Comparison of ENCODE assay signal across 23 cellular contexts in the genomic region with DNA sequence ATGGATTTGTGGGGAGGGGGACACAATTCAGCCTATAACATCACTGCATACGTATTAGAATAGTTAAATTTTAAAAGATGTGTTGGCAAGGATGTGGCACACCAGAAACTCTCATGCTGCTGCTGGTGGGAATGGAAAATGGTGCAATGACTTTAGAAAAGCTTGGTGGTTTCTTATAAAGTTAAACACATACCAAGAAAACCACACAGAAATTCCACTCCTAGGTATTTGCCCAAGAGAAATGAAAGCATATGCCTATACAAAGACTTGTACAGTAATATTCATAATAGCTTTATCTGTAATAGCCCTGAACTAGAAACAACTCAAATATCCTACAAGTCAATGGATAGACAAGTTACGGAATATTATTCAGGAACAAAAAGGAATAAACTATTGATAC.
DNase-seq lines count a peak whose midpoint lies in the region; ATAC-seq and TF ChIP-seq lines count a peak whose summit lies in the region.
"Had no signal": no experiment of that assay in that cellular context is flagged by ENCODE, and none has a peak within 500 bp of the region (broad histone marks: within the 10 kb centered on the region; RNA-seq: fewer than 3 reads in every experiment).

No MANE protein-coding gene starts in this region.

- H3K9me3 ChIP-seq in Karpas-422 (ENCODE audit: low read length) (no peaks in the 10 kb centered on the region), heart left ventricle (no peaks in the 10 kb centered on the region)
- H3K9me3 ChIP-seq: gastrocnemius medialis, SK-N-SH had no signal

- no peaks in the 10 kb centered on the region for H3K36me3 ChIP-seq in Karpas-422 (ENCODE audit: insufficient read depth, low read length)
- H3K36me3 ChIP-seq in heart left ventricle, result no peaks in the 10 kb centered on the region
- H3K36me3 ChIP-seq: gastrocnemius medialis had no signal

- no peak for TF ChIP-seq POLR2A in heart left ventricle (IDR thresholded peaks at IDR 0.05)

- H3K27me3 Mint-ChIP-seq in natural killer cell treated with Interleukin-12 subunit alpha and Interleukin-12 subunit beta and Interleukin-15 and Interleukin-18, amount 100 ng/mL, for 72 hours, result peaks cover 4 to 7% of the 10 kb centered on the region in 2 donors
- H3K27me3 Mint-ChIP-seq in natural killer cell (ENCODE audit: low read depth in 2 of 2), result peaks cover 0 to 4% of the 10 kb centered on the region in 2 donors
- H3K27me3 Mint-ChIP-seq: CD4-positive, alpha-beta T cell; stimulated activated memory B cell treated with anti-CD40 and anti-IgM and Interleukin-4, amounts not matched to agents 10 μg/mL and 1 μg/mL and 100 μg/mL, for 72 hours; type B pancreatic cell had no signal

- no peak overlapping the region for H3K9ac ChIP-seq in Karpas-422 (ENCODE audit: low read length)
- H3K9ac ChIP-seq: SK-N-SH had no signal

- H3K27ac ChIP-seq in Karpas-422 (ENCODE audit: low read length) (no peak overlapping the region), heart left ventricle (no peak overlapping the region)
- H3K27ac ChIP-seq: gastrocnemius medialis had no signal

- H2AFZ ChIP-seq in Karpas-422 (ENCODE audit: low read length), result no peak overlapping the region

- no peaks in the 10 kb centered on the region for H3K9me2 ChIP-seq in Karpas-422 (replicated peaks; ENCODE audit: insufficient read depth, low read length)
- H3K9me2 ChIP-seq: SK-N-SH had no signal

- H3K4me1 ChIP-seq in Karpas-422 (ENCODE audit: low read length) (no peaks in the 10 kb centered on the region), heart left ventricle (no peaks in the 10 kb centered on the region)
- H3K4me1 ChIP-seq: gastrocnemius medialis had no signal

- peak overlapping the region; percentile 25 for H3K4me3 Mint-ChIP-seq in natural killer cell treated with Interleukin-12 subunit alpha and Interleukin-12 subunit beta and Interleukin-15 and Interleukin-18, amount 100 ng/mL, for 72 hours
- no peak overlapping the region for H3K4me3 Mint-ChIP-seq in natural killer cell
- H3K4me3 Mint-ChIP-seq: activated naive CD8-positive, alpha-beta T cell treated with anti-CD3 and anti-CD28 coated beads, Interleukin-2, amount 10 ng/mL, durations not matched to agents 7 days and 5 days; CD4-positive, alpha-beta T cell; effector memory CD8-positive, alpha-beta T cell; stimulated activated memory B cell treated with anti-CD40 and anti-IgM and Interleukin-4, amounts not matched to agents 10 μg/mL and 1 μg/mL and 100 μg/mL, for 72 hours; type B pancreatic cell had no signal

- TF ChIP-seq CTCF in natural killer cell (IDR thresholded peaks at IDR 0.05), result no peak
- no peak for TF ChIP-seq CTCF in heart left ventricle (IDR thresholded peaks at IDR 0.05)

- peak in 1 of 2 donors; percentile 62 for ATAC-seq in natural killer cell treated with Interleukin-12 subunit alpha and Interleukin-12 subunit beta and Interleukin-15 and Interleukin-18, amount 100 ng/mL, for 72 hours
- ATAC-seq in natural killer cell, result no peak
- ATAC-seq in heart left ventricle, result no peak
- ATAC-seq: effector memory CD8-positive, alpha-beta T cell; gastrocnemius medialis; left ventricle myocardium superior; stimulated activated memory B cell treated with anti-CD40 and anti-IgM and Interleukin-4, amounts not matched to agents 10 μg/mL and 1 μg/mL and 100 μg/mL, for 72 hours had no signal

- H3K4me1 Mint-ChIP-seq in natural killer cell treated with Interleukin-12 subunit alpha and Interleukin-12 subunit beta and Interleukin-15 and Interleukin-18, amount 100 ng/mL, for 72 hours (ENCODE audit: low read depth in 2 of 2), result peaks cover 0 to 7% of the 10 kb centered on the region in 2 donors
- H3K4me1 Mint-ChIP-seq in natural killer cell, result peaks cover 0 to 7% of the 10 kb centered on the region in 2 donors
- H3K4me1 Mint-ChIP-seq: activated naive CD8-positive, alpha-beta T cell treated with anti-CD3 and anti-CD28 coated beads, Interleukin-2, amount 10 ng/mL, durations not matched to agents 7 days and 5 days; stimulated activated memory B cell treated with anti-CD40 and anti-IgM and Interleukin-4, amounts not matched to agents 10 μg/mL and 1 μg/mL and 100 μg/mL, for 72 hours had no signal

- 70 to 93% (median 86%) methylated on average over 2 of the region's 2 CpGs for whole genome bisulfite sequencing in heart left ventricle, 4 donors

- DNase-seq in natural killer cell treated with Interleukin-12 subunit alpha and Interleukin-12 subunit beta and Interleukin-15 and Interleukin-18, amount 100 ng/mL, for 72 hours (ENCODE audit: low spot score), result no peak
- DNase-seq in natural killer cell (no peak), NCI-H226 (peak; percentile 16), fibroblast of peridontal ligament (ENCODE audit: extremely low read depth) (peak; percentile 44), C1 segment of cervical spinal cord (lab: John Stamatoyannopoulos, UW) (no peak), Karpas-422 (no peak), NCI-H345 (lab: John Stamatoyannopoulos, UW) (no peak), heart left ventricle (no peak)
- DNase-seq: activated CD4-positive, alpha-beta T cell treated with anti-CD3 and anti-CD28 coated beads, Interleukin-2, amount 50 U/mL, for 1 hour; activated naive CD8-positive, alpha-beta T cell treated with anti-CD3 and anti-CD28 coated beads, Interleukin-2, amount 10 ng/mL, durations not matched to agents 7 days and 5 days; activated T-cell treated with anti-CD3 and anti-CD28 coated beads, Interleukin-2, amount 50 U/mL, for 48 hours; CD4-positive, alpha-beta T cell; central memory CD4-positive, alpha-beta T cell; DMS79 treated with DMSO at 0.1 percent for 48 hours; effector memory CD8-positive, alpha-beta T cell; gastrocnemius medialis; left ventricle myocardium superior; NCI-H2081; NCI-H526; SK-N-SH had no signal

- no peaks in the 10 kb centered on the region for H4K20me1 ChIP-seq in Karpas-422 (ENCODE audit: insufficient read depth, low read depth, low read length)

- H3K79me2 ChIP-seq in Karpas-422 (ENCODE audit: low read length), result no peaks in the 10 kb centered on the region

- H3K4me2 ChIP-seq in Karpas-422 (ENCODE audit: low read depth, low read length, poor library complexity, severe bottlenecking), result no peak overlapping the region
- H3K4me2 ChIP-seq: SK-N-SH, smooth muscle cell had no signal

- intact Hi-C loops in natural killer cell (cut with micrococcal nuclease), result no loop called here
- intact Hi-C loops in heart left ventricle (cut with DNase I), result no loop called here

- H3K27me3 ChIP-seq in Karpas-422 (ENCODE audit: low read length), result no peaks in the 10 kb centered on the region
- no peaks in the 10 kb centered on the region for H3K27me3 ChIP-seq in heart left ventricle
- H3K27me3 ChIP-seq: gastrocnemius medialis had no signal

- H3K9me3 Mint-ChIP-seq in natural killer cell treated with Interleukin-12 subunit alpha and Interleukin-12 subunit beta and Interleukin-15 and Interleukin-18, amount 100 ng/mL, for 72 hours, result peaks cover 3% of the 10 kb centered on the region
- no peaks in the 10 kb centered on the region for H3K9me3 Mint-ChIP-seq in natural killer cell
- H3K9me3 Mint-ChIP-seq: activated naive CD8-positive, alpha-beta T cell treated with anti-CD3 and anti-CD28 coated beads, Interleukin-2, amount 10 ng/mL, durations not matched to agents 7 days and 5 days; CD4-positive, alpha-beta T cell; effector memory CD8-positive, alpha-beta T cell; stimulated activated memory B cell treated with anti-CD40 and anti-IgM and Interleukin-4, amounts not matched to agents 10 μg/mL and 1 μg/mL and 100 μg/mL, for 72 hours had no signal

- H3K36me3 Mint-ChIP-seq in natural killer cell treated with Interleukin-12 subunit alpha and Interleukin-12 subunit beta and Interleukin-15 and Interleukin-18, amount 100 ng/mL, for 72 hours, result no peaks in the 10 kb centered on the region
- H3K36me3 Mint-ChIP-seq in natural killer cell, result no peaks in the 10 kb centered on the region
- H3K36me3 Mint-ChIP-seq: activated naive CD8-positive, alpha-beta T cell treated with anti-CD3 and anti-CD28 coated beads, Interleukin-2, amount 10 ng/mL, durations not matched to agents 7 days and 5 days; stimulated activated memory B cell treated with anti-CD40 and anti-IgM and Interleukin-4, amounts not matched to agents 10 μg/mL and 1 μg/mL and 100 μg/mL, for 72 hours; type B pancreatic cell had no signal

- H3K4me3 ChIP-seq in Karpas-422 (ENCODE audit: low read length) (no peak overlapping the region), heart left ventricle (no peak overlapping the region)
- H3K4me3 ChIP-seq: gastrocnemius medialis, smooth muscle cell had no signal

- peak overlapping the region in 1 of 2 donors; percentile 60 for H3K27ac Mint-ChIP-seq in natural killer cell treated with Interleukin-12 subunit alpha and Interleukin-12 subunit beta and Interleukin-15 and Interleukin-18, amount 100 ng/mL, for 72 hours
- no peak overlapping the region for H3K27ac Mint-ChIP-seq in natural killer cell
- H3K27ac Mint-ChIP-seq: activated naive CD8-positive, alpha-beta T cell treated with anti-CD3 and anti-CD28 coated beads, Interleukin-2, amount 10 ng/mL, durations not matched to agents 7 days and 5 days; CD4-positive, alpha-beta T cell; effector memory CD8-positive, alpha-beta T cell; stimulated activated memory B cell treated with anti-CD40 and anti-IgM and Interleukin-4, amounts not matched to agents 10 μg/mL and 1 μg/mL and 100 μg/mL, for 72 hours; type B pancreatic cell had no signal

Comparison
In these comparisons a context has a peak if more than half of its experiments do, and no peak if none do; other contexts are left out.
1. DNase-seq: peak in NCI-H226 (single experiment) and fibroblast of peridontal ligament (single experiment); none in natural killer cell treated with Interleukin-12 subunit alpha and Interleukin-12 subunit beta and Interleukin-15 and Interleukin-18, amount 100 ng/mL, for 72 hours (single experiment), natural killer cell (single experiment), C1 segment of cervical spinal cord (0 of 14), Karpas-422 (single experiment), NCI-H345 (single experiment) and heart left ventricle (0 of 5).